Comparison of ENCODE assay signal across 7 cellular contexts in the genomic region with DNA sequence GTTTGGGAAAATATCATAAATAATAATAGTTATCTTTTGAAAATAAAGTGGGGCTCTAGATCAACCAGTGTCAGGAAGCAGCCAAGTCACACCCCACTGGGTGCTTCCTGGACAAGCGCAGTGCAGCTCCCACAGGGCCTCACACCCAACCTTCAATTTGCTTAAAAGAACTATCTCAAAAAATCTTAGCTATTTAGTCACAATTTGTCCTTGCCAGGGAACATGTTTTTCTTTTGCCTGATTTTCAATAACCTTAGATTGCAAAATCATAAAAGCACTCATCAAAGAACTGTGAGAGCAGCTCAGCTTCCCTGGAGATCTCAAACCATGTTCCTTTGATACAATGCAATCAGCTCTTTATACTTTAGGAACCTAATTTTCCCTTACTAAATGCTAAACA. TPM values are rescaled to one million over a fixed set of nuclear protein-coding genes. Genes with fewer than 3 reads are reported as not detected.
DNase-seq lines count a peak whose midpoint lies in the region; ATAC-seq, FAIRE-seq and TF ChIP-seq lines count a peak whose summit lies in the region.

No MANE protein-coding gene starts in this region.

- no peak for FAIRE-seq in D721Med (lab: Jason Lieb, UNC)

- CTCF ChIA-PET in activated CD4-positive, alpha-beta memory T cell treated with anti-CD3 and anti-CD28 coated beads for 36 hours (lab: Charles Lee), result interaction anchor here (0.7 to 6.0 kb wide), 12 partner anchors 8 to 488 kb away, joined by 3 to 106 read pairs (median 7); a partner anchor contains a TSS

- peak overlapping the region; percentile 82 for H3K4me3 Mint-ChIP-seq in activated CD4-positive, alpha-beta memory T cell treated with anti-CD3 and anti-CD28 coated beads for 36 hours
- H3K4me3 Mint-ChIP-seq in stimulated activated memory B cell treated with anti-CD40 and anti-IgM and Interleukin-4, amounts not matched to agents 10 μg/mL and 1 μg/mL and 100 μg/mL, for 72 hours, result peak overlapping the region; percentile 82

- no peaks in the 10 kb centered on the region for H3K9me2 ChIP-seq in hepatocyte (replicated peaks; ENCODE audit: insufficient read depth)

- H3K27ac Mint-ChIP-seq in activated CD4-positive, alpha-beta memory T cell treated with anti-CD3 and anti-CD28 coated beads for 36 hours, result peak overlapping the region; percentile 96
- H3K27ac Mint-ChIP-seq in stimulated activated memory B cell treated with anti-CD40 and anti-IgM and Interleukin-4, amounts not matched to agents 10 μg/mL and 1 μg/mL and 100 μg/mL, for 72 hours, result peak overlapping the region; percentile 92

- no peak for DNase-seq in activated CD4-positive, alpha-beta memory T cell treated with anti-CD3 and anti-CD28 coated beads for 36 hours
- DNase-seq in hepatocyte (ENCODE audit: low spot score) (no peak), dedifferentiated amniotic fluid mesenchymal stem cell (ENCODE audit: extremely low spot score) (no peak), D721Med (ENCODE audit: insufficient read length, low spot score) (no peak), NK-92 (lab: John Stamatoyannopoulos, UW; ENCODE audit: unreplicated experiment) (no peak)

- no peaks in the 10 kb centered on the region; the same call in 1 of the 2 replicates for H3K27me3 ChIP-seq in HUES6 (ENCODE audit: control insufficient read depth, insufficient read depth, low read length)
- H3K27me3 ChIP-seq in hepatocyte, result no peaks in the 10 kb centered on the region

- H3K36me3 ChIP-seq in HUES6 (ENCODE audit: control insufficient read depth, insufficient read depth, low read length), result no peaks in the 10 kb centered on the region
- no peaks in the 10 kb centered on the region for H3K36me3 ChIP-seq in hepatocyte (replicated peaks; ENCODE audit: insufficient read depth, low read depth)

- no peak overlapping the region for H3K9ac ChIP-seq in HUES6 (ENCODE audit: low read length)

- no peaks in the 10 kb centered on the region for H3K27me3 Mint-ChIP-seq in activated CD4-positive, alpha-beta memory T cell treated with anti-CD3 and anti-CD28 coated beads for 36 hours
- no peaks in the 10 kb centered on the region for H3K27me3 Mint-ChIP-seq in stimulated activated memory B cell treated with anti-CD40 and anti-IgM and Interleukin-4, amounts not matched to agents 10 μg/mL and 1 μg/mL and 100 μg/mL, for 72 hours

- peak overlapping the region; percentile 95 for H2AFZ ChIP-seq in hepatocyte

- intact Hi-C loops in activated CD4-positive, alpha-beta memory T cell treated with anti-CD3 and anti-CD28 coated beads for 36 hours (cut with micrococcal nuclease), result loop anchor here (1.0 kb wide), 1 partner anchor 167 kb away; a partner anchor contains a TSS

- H3K4me1 ChIP-seq in HUES6 (ENCODE audit: control insufficient read depth, insufficient read depth, low read length), result peaks cover 17% of the 10 kb centered on the region
- peaks cover 19% of the 10 kb centered on the region for H3K4me1 ChIP-seq in hepatocyte (ENCODE audit: insufficient read depth)

- peaks cover 48% of the 10 kb centered on the region for H3K4me1 Mint-ChIP-seq in activated CD4-positive, alpha-beta memory T cell treated with anti-CD3 and anti-CD28 coated beads for 36 hours (ENCODE audit: low read depth)
- H3K4me1 Mint-ChIP-seq in stimulated activated memory B cell treated with anti-CD40 and anti-IgM and Interleukin-4, amounts not matched to agents 10 μg/mL and 1 μg/mL and 100 μg/mL, for 72 hours, result peaks cover 47% of the 10 kb centered on the region

- no peaks in the 10 kb centered on the region for H3K9me3 Mint-ChIP-seq in activated CD4-positive, alpha-beta memory T cell treated with anti-CD3 and anti-CD28 coated beads for 36 hours
- H3K9me3 Mint-ChIP-seq in stimulated activated memory B cell treated with anti-CD40 and anti-IgM and Interleukin-4, amounts not matched to agents 10 μg/mL and 1 μg/mL and 100 μg/mL, for 72 hours, result no peaks in the 10 kb centered on the region

- H3K79me2 ChIP-seq in hepatocyte, result peaks cover 23% of the 10 kb centered on the region

- no peaks in the 10 kb centered on the region for H4K20me1 ChIP-seq in hepatocyte (ENCODE audit: insufficient read depth, poor library complexity, severe bottlenecking)

- TF ChIP-seq CTCF in hepatocyte (IDR thresholded peaks at IDR 0.05; ENCODE audit: poor library complexity) (no peak), D721Med (IDR thresholded peaks at IDR 0.05; ENCODE audit: insufficient read depth, missing control alignments) (no peak)

- 88% methylated on average over 1 of the region's 1 CpG for WGBS in hepatocyte (ENCODE audit: low lambda C conversion rate, missing lambda C conversion rate)

- peaks cover 15% of the 10 kb centered on the region for H3K36me3 Mint-ChIP-seq in activated CD4-positive, alpha-beta memory T cell treated with anti-CD3 and anti-CD28 coated beads for 36 hours
- no peaks in the 10 kb centered on the region for H3K36me3 Mint-ChIP-seq in stimulated activated memory B cell treated with anti-CD40 and anti-IgM and Interleukin-4, amounts not matched to agents 10 μg/mL and 1 μg/mL and 100 μg/mL, for 72 hours

- POLR2A ChIA-PET in activated CD4-positive, alpha-beta memory T cell treated with anti-CD3 and anti-CD28 coated beads for 36 hours (lab: Charles Lee), result interaction anchor here (2.1 to 3.7 kb wide), 4 partner anchors 8 to 197 kb away, joined by 12 to 101 read pairs (median 28); a partner anchor contains a TSS

- no peak for ATAC-seq in stimulated activated memory B cell treated with anti-CD40 and anti-IgM and Interleukin-4, amounts not matched to agents 10 μg/mL and 1 μg/mL and 100 μg/mL, for 72 hours

- H3K4me3 ChIP-seq in HUES6 (ENCODE audit: low read depth, low read length) (0 out of 2 replicates have a peak overlapping the region, but pooled peaks have one; percentile 80), hepatocyte (no peak overlapping the region)

- peak overlapping the region; percentile 94 for H3K4me2 ChIP-seq in hepatocyte

- no peaks in the 10 kb centered on the region for H3K9me3 ChIP-seq in HUES6 (ENCODE audit: control insufficient read depth, insufficient read depth, low read depth, low read length)
- no peaks in the 10 kb centered on the region for H3K9me3 ChIP-seq in hepatocyte (ENCODE audit: low read depth)

- H3K27ac ChIP-seq in HUES6 (ENCODE audit: low read depth, low read length) (no peak overlapping the region), hepatocyte (peak overlapping the region; percentile 99)

RNA-seq across cellular contexts. Expression of a gene that starts 1.6 kb away (rescaled TPM):
- 10 to 100 TPM; 42.3 to 43.4 TPM for total RNA-seq in activated CD4-positive, alpha-beta memory T cell treated with anti-CD3 and anti-CD28 coated beads for 36 hours
- total RNA-seq in hepatocyte, result 34.1 and 42.0 TPM in 2 replicates
- 17.3 and 22.6 TPM in 2 replicates for polyA plus RNA-seq in hepatocyte

RNA-seq across cellular contexts. Expression of a gene that starts 39.7 kb away (rescaled TPM):
- not detected for total RNA-seq in activated CD4-positive, alpha-beta memory T cell treated with anti-CD3 and anti-CD28 coated beads for 36 hours
- total RNA-seq in hepatocyte, result 0.47 and 0.80 TPM in 2 replicates
- polyA plus RNA-seq in hepatocyte, result 0.27 and 0.40 TPM in 2 replicates
